Comparison of ENCODE assay signal across 2 cellular contexts in genomic region chr18:63676927-63677326, GRCh38.
TF ChIP-seq lines count a peak whose summit lies in the region.

No MANE protein-coding gene starts in this region.

TF ChIP-seq in IMR-90, 13 proteins besides CTCF, POLR2A, EP300 and RAD21:
- TF ChIP-seq MAFK (IDR thresholded peaks at IDR 0.05; ENCODE audit: low read depth, low read length) (peak; percentile 82), RFX5 (IDR thresholded peaks at IDR 0.05; ENCODE audit: low read depth, low read length) (no peak), NFE2L2 (IDR thresholded peaks at IDR 0.05; ENCODE audit: low read depth, low read length) (no peak), CHD1 (IDR thresholded peaks at IDR 0.05; ENCODE audit: low read depth, low read length) (no peak), BHLHE40 (IDR thresholded peaks at IDR 0.05; ENCODE audit: low read depth, low read length) (no peak), CEBPB (IDR thresholded peaks at IDR 0.05; ENCODE audit: low read depth, low read length) (no peak)

TF ChIP-seq in K562, 482 proteins besides CTCF, POLR2A, EP300 and RAD21:
- no peak for TF ChIP-seq NFE2L1 (tag; IDR thresholded peaks at IDR 0.05; ENCODE audit: borderline replicate concordance, low read depth)
- no peak for TF ChIP-seq COPS2 (conservative IDR thresholded peaks at IDR 0.05)
- peak; percentile 16; the same call in 1 of the 2 replicates for TF ChIP-seq MAFF (IDR thresholded peaks at IDR 0.05; ENCODE audit: low read length)
- TF ChIP-seq NCOA4 (IDR thresholded peaks at IDR 0.05; ENCODE audit: partially characterized antibody), result no peak
- no peak for TF ChIP-seq MYBL2 (IDR thresholded peaks at IDR 0.05; ENCODE audit: low read depth)
- no peak for TF ChIP-seq MYBL2 (CRISPR knock-in tag; IDR thresholded peaks at IDR 0.05; ENCODE audit: borderline replicate concordance)
- TF ChIP-seq SIN3A (IDR thresholded peaks at IDR 0.05; ENCODE audit: borderline replicate concordance in 2 of 2, control insufficient read depth in 1 of 2, low read depth in 2 of 2, low read length in 2 of 2), result no peak
- no peak for TF ChIP-seq ATF3 (IDR thresholded peaks at IDR 0.05)
- TF ChIP-seq ATF3 (CRISPR knock-in tag; conservative IDR thresholded peaks at IDR 0.05), result no peak
